In genomic region chr3:116341916-116342315, GRCh38 we compare ENCODE assay signal across 22 cellular contexts.
A peak's percentile ranks its signal among the peaks of the same experiment; 100 is the strongest.
DNase-seq lines count a peak whose midpoint lies in the region; ATAC-seq, FAIRE-seq and TF ChIP-seq lines count a peak whose summit lies in the region.
"Had no signal": no experiment of that assay in that cellular context is flagged by ENCODE, and none has a peak within 500 bp of the region (broad histone marks: within the 10 kb centered on the region; RNA-seq: fewer than 3 reads in every experiment).

No MANE protein-coding gene starts in this region.

- TF ChIP-seq CTCF in HepG2 (CRISPR knock-in tag; IDR thresholded peaks at IDR 0.05) (no peak), right lobe of liver (IDR thresholded peaks at IDR 0.05) (no peak)

- no peaks in the 10 kb centered on the region for H4K20me1 ChIP-seq in HepG2 (ENCODE audit: insufficient read depth, low read length)

- TF ChIP-seq EP300 in HepG2 (IDR thresholded peaks at IDR 0.05; ENCODE audit: low read depth in 2 of 2, low read length in 2 of 2) (no peak), HepG2 (CRISPR knock-in tag; IDR thresholded peaks at IDR 0.05; ENCODE audit: borderline replicate concordance) (no peak)

- H3K79me2 ChIP-seq in HepG2 (ENCODE audit: insufficient read depth, low read length), result no peaks in the 10 kb centered on the region

- no TSS peak for BruUV-seq in HepG2 (replicated peaks; lab: Mats Ljungman, UMichigan)

- TF ChIP-seq POLR2A in HepG2 (IDR thresholded peaks at IDR 0.05; ENCODE audit: insufficient read depth in 1 of 2, low read depth in 2 of 2, low read length in 2 of 2), result no peak
- TF ChIP-seq POLR2A in right lobe of liver (IDR thresholded peaks at IDR 0.05), result no peak

- intact Hi-C loops in HepG2 (cut with micrococcal nuclease; ENCODE audit: unreplicated experiment) (no loop called here), right lobe of liver (cut with DNase I) (no loop called here)

- no peaks in the 10 kb centered on the region for H3K4me1 ChIP-seq in HepG2 (ENCODE audit: insufficient read depth, low read length)
- H3K4me1 ChIP-seq in right lobe of liver, result no peaks in the 10 kb centered on the region

- no peak overlapping the region for H3K4me3 ChIP-seq in HepG2 (replicated peaks in 1 of 3; ENCODE audit: insufficient read depth in 1 of 3, low read depth in 2 of 3, low read length in 3 of 3)
- no peak overlapping the region for H3K4me3 ChIP-seq in right lobe of liver

- no peak overlapping the region for H3K27ac ChIP-seq in HepG2 (ENCODE audit: extremely low read length, insufficient read depth, low read length)
- H3K27ac ChIP-seq in right lobe of liver, result no peak overlapping the region
- H3K27ac ChIP-seq: 22Rv1, KMS-11 had no signal

- no peak for DNase-seq in HepG2 (ENCODE audit: low spot score)
- no peak for DNase-seq in right lobe of liver
- DNase-seq in NCI-H69 (lab: John Stamatoyannopoulos, UW), result peak; percentile 64
- no peak for DNase-seq in activated CD4-positive, alpha-beta T cell treated with anti-CD3 and anti-CD28 coated beads, Interleukin-2, amount 50 U/mL, for 1 hour
- no peak for DNase-seq in NK-92 (lab: John Stamatoyannopoulos, UW; ENCODE audit: unreplicated experiment)
- no peak for DNase-seq in activated T-cell treated with anti-CD3 and anti-CD28 coated beads, Interleukin-2, amount 50 U/mL, for 4 hours
- DNase-seq: Calu3; CD4-positive, CD25-positive, alpha-beta regulatory T cell; DMS53; HCEC 1CT; NCI-H1048; NCI-H1436 treated with DMSO at 0.1 percent for 48 hours; NCI-H2029 treated with DMSO at 0.1 percent for 48 hours; NCI-H510A; SK-N-SH; T-cell had no signal

- no peak overlapping the region for H2AFZ ChIP-seq in HepG2 (ENCODE audit: low read length)

- CTCF ChIA-PET in HepG2 (lab: Yijun Ruan, JAX; ENCODE audit: low intra/inter-chr PET ratio, low total read pairs), result no interaction called here

- H3K9me3 Mint-ChIP-seq in activated T-cell treated with anti-CD3 and anti-CD28 coated beads, Interleukin-2, amount 50 U/mL, for 4 hours, result no peaks in the 10 kb centered on the region

- H3K4me2 ChIP-seq in HepG2 (ENCODE audit: low read depth, low read length), result no peak overlapping the region
- H3K4me2 ChIP-seq: KMS-11, SK-N-SH had no signal

- in situ Hi-C loops in HepG2 (cut with HindIII; ENCODE audit: extremely low pct_ligation_motif_present, low pct_unique_long_range_greater_than_20kb), result no loop called here

- no peaks in the 10 kb centered on the region for H3K27me3 Mint-ChIP-seq in activated T-cell treated with anti-CD3 and anti-CD28 coated beads, Interleukin-2, amount 50 U/mL, for 4 hours (ENCODE audit: low read depth)
- H3K27me3 Mint-ChIP-seq: B cell; CD4-positive, CD25-positive, alpha-beta regulatory T cell; T-cell had no signal

- no peaks in the 10 kb centered on the region for H3K4me1 Mint-ChIP-seq in activated T-cell treated with anti-CD3 and anti-CD28 coated beads, Interleukin-2, amount 50 U/mL, for 4 hours (ENCODE audit: low read depth)
- H3K4me1 Mint-ChIP-seq: B cell; CD4-positive, CD25-positive, alpha-beta regulatory T cell; T-cell had no signal

- no peaks in the 10 kb centered on the region; a peak in 1 of 5 replicates for H3K27me3 ChIP-seq in HepG2 (ENCODE audit: control insufficient read depth in 1 of 2, insufficient read depth in 2 of 2, low read length in 2 of 2)
- H3K27me3 ChIP-seq in right lobe of liver, result no peaks in the 10 kb centered on the region

- POLR2A ChIA-PET in HepG2 (lab: Yijun Ruan, JAX), result no interaction called here

- H3K36me3 ChIP-seq in HepG2 (replicated peaks in 1 of 2; ENCODE audit: control insufficient read depth in 1 of 2, insufficient read depth in 2 of 2, low read length in 2 of 2), result no peaks in the 10 kb centered on the region
- H3K36me3 ChIP-seq in right lobe of liver, result no peaks in the 10 kb centered on the region

- H3K36me3 Mint-ChIP-seq in activated T-cell treated with anti-CD3 and anti-CD28 coated beads, Interleukin-2, amount 50 U/mL, for 4 hours (ENCODE audit: insufficient read depth), result no peaks in the 10 kb centered on the region
- H3K36me3 Mint-ChIP-seq: CD4-positive, CD25-positive, alpha-beta regulatory T cell; T-cell had no signal

- no peaks in the 10 kb centered on the region for H3K9me3 ChIP-seq in HepG2 (ENCODE audit: low read length)
- H3K9me3 ChIP-seq in right lobe of liver, result peaks cover 0 to 2% (median 0%) of the 10 kb centered on the region in 4 donors
- H3K9me3 ChIP-seq: SK-N-SH had no signal

- FAIRE-seq in HepG2 (lab: Jason Lieb, UNC), result no peak

- no peak for ATAC-seq in HepG2
- ATAC-seq in right lobe of liver, result no peak
- peak; percentile 35 for ATAC-seq in HG02885 (IDR thresholded peaks at IDR 0.05; ENCODE audit: poor library complexity, unreplicated experiment)
- no peak for ATAC-seq in HG03196 (IDR thresholded peaks at IDR 0.05; ENCODE audit: unreplicated experiment)
- ATAC-seq in activated T-cell treated with anti-CD3 and anti-CD28 coated beads, Interleukin-2, amount 50 U/mL, for 4 hours, result no peak
- ATAC-seq: Panc1, T-cell had no signal

- no peak overlapping the region for H3K4me3 Mint-ChIP-seq in activated T-cell treated with anti-CD3 and anti-CD28 coated beads, Interleukin-2, amount 50 U/mL, for 4 hours
- H3K4me3 Mint-ChIP-seq: B cell; CD4-positive, CD25-positive, alpha-beta regulatory T cell; T-cell had no signal

- no peak for TF ChIP-seq RAD21 in HepG2 (CRISPR knock-in tag; IDR thresholded peaks at IDR 0.05)

- no peak overlapping the region for H3K9ac ChIP-seq in HepG2 (ENCODE audit: insufficient read depth, low read depth, low read length)
- H3K9ac ChIP-seq: KMS-11, SK-N-SH had no signal

TF ChIP-seq in HepG2, 621 proteins besides CTCF, POLR2A, EP300 and RAD21:
- TF ChIP-seq ATF7 (IDR thresholded peaks at IDR 0.05) (0 out of 2 replicates have a peak, but pooled peaks have one; percentile 2), ATF7 (CRISPR knock-in tag; IDR thresholded peaks at IDR 0.05) (no peak), MIER3 (CRISPR knock-in tag; IDR thresholded peaks at IDR 0.05; ENCODE audit: borderline replicate concordance) (no peak)
